8 cellular contexts compared by ENCODE assay signal in genomic region chr15:77568960-77569646, GRCh38.
DNase-seq lines count a peak whose midpoint lies in the region; ATAC-seq and TF ChIP-seq lines count a peak whose summit lies in the region.

No MANE protein-coding gene starts in this region.

- H3K4me3 ChIP-seq in NB4 (ENCODE audit: low read depth, low read length) (peak overlapping the region; percentile 33), breast epithelium (peak overlapping the region; percentile 27 to 63 (median 36)), suprapubic skin (peak overlapping the region; percentile 27)

- H3K9me3 ChIP-seq in breast epithelium (no peaks in the 10 kb centered on the region), suprapubic skin (no peaks in the 10 kb centered on the region)

- peak overlapping the region; percentile 64 to 82 for H3K27ac ChIP-seq in breast epithelium
- no peak overlapping the region for H3K27ac ChIP-seq in suprapubic skin

- peaks cover 0 to 7% of the 10 kb centered on the region in 2 donors for H3K4me1 ChIP-seq in breast epithelium
- H3K4me1 ChIP-seq in suprapubic skin: peaks cover 5% of the 10 kb centered on the region

- DNase-seq in NB4 (ENCODE audit: low read depth): peak; percentile 85
- peak; percentile 27 to 73 for DNase-seq in breast epithelium (ENCODE audit: low spot score in 2 of 2)
- DNase-seq in left lobe of liver (ENCODE audit: low spot score): peak; percentile 62
- no peak for DNase-seq in suprapubic skin (ENCODE audit: low spot score in 2 of 2)
- no peak for DNase-seq in COLO829 (ENCODE audit: low spot score)
- no peak for DNase-seq in DMS79 (lab: John Stamatoyannopoulos, UW)
- DNase-seq in AML-193 (lab: John Stamatoyannopoulos, UW): no peak

- ATAC-seq in left lobe of liver (peak; percentile 84), HG02610 (IDR thresholded peaks at IDR 0.05; ENCODE audit: unreplicated experiment) (no peak)

- H3K27me3 ChIP-seq in breast epithelium (no peaks in the 10 kb centered on the region), suprapubic skin (peaks cover 3% of the 10 kb centered on the region)

- H3K36me3 ChIP-seq in breast epithelium (no peaks in the 10 kb centered on the region), suprapubic skin (no peaks in the 10 kb centered on the region)

- intact Hi-C loops in breast epithelium (cut with DNase I; ENCODE audit: low total_unique reads): no loop called here

- 63% methylated on average over 23 of the region's 23 CpGs for WGBS in suprapubic skin

- TF ChIP-seq CTCF in NB4 (IDR thresholded peaks at IDR 0.05; ENCODE audit: low read depth, low read length): no peak
- no peak for TF ChIP-seq CTCF in breast epithelium (IDR thresholded peaks at IDR 0.05)
- TF ChIP-seq CTCF in suprapubic skin (IDR thresholded peaks at IDR 0.05): no peak

- no peak for TF ChIP-seq EP300 in suprapubic skin (IDR thresholded peaks at IDR 0.05)

- TF ChIP-seq POLR2A in NB4 (IDR thresholded peaks at IDR 0.05; ENCODE audit: extremely low read depth, insufficient read length) (no peak), breast epithelium (IDR thresholded peaks at IDR 0.05) (no peak), suprapubic skin (IDR thresholded peaks at IDR 0.05) (no peak)

Comparison
In these comparisons a context has a peak if more than half of its experiments do, and no peak if none do; other contexts are left out.
1. DNase-seq: peak in NB4 (single experiment), breast epithelium (2 of 2) and left lobe of liver (single experiment); none in suprapubic skin (0 of 2), COLO829 (single experiment), DMS79 (single experiment) and AML-193 (0 of 2).
2. Peak in every context shown above with its lines, with median percentiles within 50 percentile points of each other: H3K4me3 ChIP-seq.